In the genomic region with DNA sequence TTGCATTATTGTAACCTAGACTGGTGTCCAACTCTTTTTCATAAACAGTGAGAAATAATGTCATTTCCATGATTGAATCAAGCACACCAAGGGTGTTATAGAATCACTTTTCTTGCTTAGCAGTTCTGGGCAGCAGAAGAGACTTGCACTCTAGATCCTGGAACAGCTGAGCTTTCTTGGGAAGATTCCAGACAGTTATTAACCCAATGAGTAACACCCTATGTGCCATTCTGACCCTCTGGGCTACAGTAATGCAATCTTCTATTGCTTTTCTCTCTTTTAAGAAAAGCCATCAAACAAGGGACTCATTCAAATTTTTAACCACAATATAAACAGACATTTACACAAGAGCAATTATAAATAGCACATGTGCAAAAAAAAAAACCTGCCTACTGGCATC, we compare ENCODE assay signal across 16 cellular contexts. TPM values are rescaled to one million over a fixed set of nuclear protein-coding genes. Genes with fewer than 3 reads are reported as not detected.
DNase-seq lines count a peak whose midpoint lies in the region; ATAC-seq, FAIRE-seq and TF ChIP-seq lines count a peak whose summit lies in the region.
"Had no signal": no experiment of that assay in that cellular context is flagged by ENCODE, and none has a peak within 500 bp of the region (broad histone marks: within the 10 kb centered on the region; RNA-seq: fewer than 3 reads in every experiment).

No MANE protein-coding gene starts in this region.

- H3K36me3 Mint-ChIP-seq in activated CD8-positive, alpha-beta memory T cell treated with anti-CD3 and anti-CD28 coated beads, Interleukin-2, amount 10 ng/mL, durations not matched to agents 7 days and 5 days: no peaks in the 10 kb centered on the region
- H3K36me3 Mint-ChIP-seq in CD8-positive, alpha-beta T cell: no peaks in the 10 kb centered on the region
- H3K36me3 Mint-ChIP-seq: CD14-positive monocyte had no signal

- no peaks in the 10 kb centered on the region for H3K9me3 Mint-ChIP-seq in activated CD8-positive, alpha-beta memory T cell treated with anti-CD3 and anti-CD28 coated beads, Interleukin-2, amount 10 ng/mL, durations not matched to agents 7 days and 5 days (ENCODE audit: low read depth)
- H3K9me3 Mint-ChIP-seq in CD8-positive, alpha-beta T cell: no peaks in the 10 kb centered on the region
- H3K9me3 Mint-ChIP-seq: activated naive CD8-positive, alpha-beta T cell treated with anti-CD3 and anti-CD28 coated beads, Interleukin-2, amount 50 U/mL, for 24 hours; effector memory CD8-positive, alpha-beta T cell had no signal

- H3K27ac Mint-ChIP-seq in activated CD8-positive, alpha-beta memory T cell treated with anti-CD3 and anti-CD28 coated beads, Interleukin-2, amount 10 ng/mL, durations not matched to agents 7 days and 5 days: no peak overlapping the region
- H3K27ac Mint-ChIP-seq in CD8-positive, alpha-beta T cell: no peak overlapping the region
- H3K27ac Mint-ChIP-seq: activated naive CD8-positive, alpha-beta T cell treated with anti-CD3 and anti-CD28 coated beads, Interleukin-2, amount 50 U/mL, for 24 hours; CD14-positive monocyte; effector memory CD8-positive, alpha-beta T cell had no signal

- H3K27me3 ChIP-seq in bronchial epithelial cell (ENCODE audit: control insufficient read depth, insufficient read depth, low read length) (no peaks in the 10 kb centered on the region), left lung (no peaks in the 10 kb centered on the region)
- H3K27me3 ChIP-seq in CD8-positive, alpha-beta T cell (ENCODE audit: insufficient read depth, low read length): no peaks in the 10 kb centered on the region
- H3K27me3 ChIP-seq: MG63 had no signal

- H3K4me3 ChIP-seq in AG10803 (ENCODE audit: low read length): no peak overlapping the region
- H3K4me3 ChIP-seq in bronchial epithelial cell (ENCODE audit: low read depth, low read length): no peak overlapping the region
- H3K4me3 ChIP-seq in left lung: no peak overlapping the region
- H3K4me3 ChIP-seq in CD8-positive, alpha-beta T cell (ENCODE audit: low read depth, low read length): no peak overlapping the region
- H3K4me3 ChIP-seq: MG63 had no signal

- intact Hi-C loops in left lung (cut with DNase I): no loop called here
- intact Hi-C loops in CD8-positive, alpha-beta T cell (cut with DNase I, micrococcal nuclease): loop anchor here (5.0 to 10.0 kb wide), 4 partner anchors 77 to 690 kb away; partner anchors contain the start of genes FBXL22 (in 1 of the 2) and SNX22 (in 1 of the 2)

- peaks cover 5% of the 10 kb centered on the region for H3K27me3 Mint-ChIP-seq in activated CD8-positive, alpha-beta memory T cell treated with anti-CD3 and anti-CD28 coated beads, Interleukin-2, amount 10 ng/mL, durations not matched to agents 7 days and 5 days
- no peaks in the 10 kb centered on the region for H3K27me3 Mint-ChIP-seq in CD8-positive, alpha-beta T cell (ENCODE audit: low read depth)
- H3K27me3 Mint-ChIP-seq: activated naive CD8-positive, alpha-beta T cell treated with anti-CD3 and anti-CD28 coated beads, Interleukin-2, amount 50 U/mL, for 24 hours had no signal

- no peaks in the 10 kb centered on the region for H3K9me3 ChIP-seq in left lung
- no peaks in the 10 kb centered on the region for H3K9me3 ChIP-seq in CD8-positive, alpha-beta T cell (ENCODE audit: low read length)
- H3K9me3 ChIP-seq: MG63 had no signal

- H3K4me3 Mint-ChIP-seq in activated CD8-positive, alpha-beta memory T cell treated with anti-CD3 and anti-CD28 coated beads, Interleukin-2, amount 10 ng/mL, durations not matched to agents 7 days and 5 days: no peak overlapping the region
- no peak overlapping the region for H3K4me3 Mint-ChIP-seq in CD8-positive, alpha-beta T cell
- H3K4me3 Mint-ChIP-seq: activated naive CD8-positive, alpha-beta T cell treated with anti-CD3 and anti-CD28 coated beads, Interleukin-2, amount 50 U/mL, for 24 hours; CD14-positive monocyte; effector memory CD8-positive, alpha-beta T cell had no signal

- TF ChIP-seq CTCF in AG10803 (conservative IDR thresholded peaks at IDR 0.05; ENCODE audit: low read length) (no peak), bronchial epithelial cell (IDR thresholded peaks at IDR 0.05; ENCODE audit: insufficient read depth, low read length, severe bottlenecking) (no peak), left lung (IDR thresholded peaks at IDR 0.05) (no peak), D721Med (IDR thresholded peaks at IDR 0.05; ENCODE audit: insufficient read depth, missing control alignments) (no peak)
- TF ChIP-seq CTCF in CD8-positive, alpha-beta T cell (IDR thresholded peaks at IDR 0.05): no peak

- CTCF ChIA-PET in activated CD8-positive, alpha-beta memory T cell treated with anti-CD3 and anti-CD28 coated beads, Interleukin-2, amount 10 ng/mL, durations not matched to agents 7 days and 5 days (lab: Charles Lee): interaction anchor here (1.7 kb wide), 1 partner anchor 88 kb away, joined by 5 read pairs; no protein-coding TSS in a partner anchor
- CTCF ChIA-PET in CD8-positive, alpha-beta T cell (lab: Charles Lee): interaction anchor here (0.9 to 5.7 kb wide), 12 partner anchors 12 to 164 kb away, joined by 3 to 58 read pairs (median 6); partner anchors contain the start of genes FBXL22 and USP3

- POLR2A ChIA-PET in CD8-positive, alpha-beta T cell (lab: Charles Lee): interaction anchor here (1.0 to 1.7 kb wide), 2 partner anchors 10 to 38 kb away, joined by 3 read pairs; no protein-coding TSS in a partner anchor

- no peak overlapping the region for H3K27ac ChIP-seq in left lung
- no peak overlapping the region for H3K27ac ChIP-seq in CD8-positive, alpha-beta T cell (ENCODE audit: low read depth, low read length)

- FAIRE-seq in bronchial epithelial cell (lab: Jason Lieb, UNC) (no peak), D721Med (lab: Jason Lieb, UNC) (no peak)

- ATAC-seq in left lung: peak; percentile 71
- no peak for ATAC-seq in activated CD8-positive, alpha-beta memory T cell treated with anti-CD3 and anti-CD28 coated beads, Interleukin-2, amount 10 ng/mL, durations not matched to agents 7 days and 5 days
- ATAC-seq in CD8-positive, alpha-beta T cell: no peak
- ATAC-seq: activated naive CD8-positive, alpha-beta T cell treated with anti-CD3 and anti-CD28 coated beads, Interleukin-2, amount 50 U/mL, for 24 hours; effector memory CD8-positive, alpha-beta T cell had no signal

- H3K36me3 ChIP-seq in bronchial epithelial cell (ENCODE audit: control insufficient read depth, insufficient read depth, low read length) (no peaks in the 10 kb centered on the region), left lung (no peaks in the 10 kb centered on the region)
- H3K36me3 ChIP-seq in CD8-positive, alpha-beta T cell (ENCODE audit: insufficient read depth, low read length): no peaks in the 10 kb centered on the region
- H3K36me3 ChIP-seq: MG63 had no signal

- H3K4me1 ChIP-seq in left lung: peaks cover 35 to 48% of the 10 kb centered on the region in 2 donors
- peaks cover 8% of the 10 kb centered on the region for H3K4me1 ChIP-seq in CD8-positive, alpha-beta T cell (ENCODE audit: insufficient read depth, low read length)

- DNase-seq in AG10803 (ENCODE audit: low read depth) (peak; percentile 86), LHCN-M2 (ENCODE audit: low read depth) (peak; percentile 95), bronchial epithelial cell (ENCODE audit: low read depth) (peak; percentile 60), left lung (no peak), cerebellar cortex (ENCODE audit: low spot score) (no peak), D721Med (ENCODE audit: insufficient read length, low spot score) (no peak)
- DNase-seq in activated CD8-positive, alpha-beta memory T cell treated with anti-CD3 and anti-CD28 coated beads, Interleukin-2, amount 10 ng/mL, durations not matched to agents 7 days and 5 days: no peak
- DNase-seq in CD8-positive, alpha-beta T cell: no peak
- DNase-seq: activated CD8-positive, alpha-beta memory T cell treated with anti-CD3 and anti-CD28 coated beads, Interleukin-2, amount 50 U/mL, for 48 hours; activated naive CD8-positive, alpha-beta T cell treated with anti-CD3 and anti-CD28 coated beads, Interleukin-2, amount 50 U/mL, for 24 hours; effector memory CD8-positive, alpha-beta T cell; MG63; NCI-H524 treated with DMSO at 0.1 percent for 48 hours; posterior cingulate gyrus; stimulated activated CD4-positive, alpha-beta T cell treated with anti-CD3 and anti-CD28 coated beads, Interleukin-1b, Interleukin-23, amount 100 ng/mL, for 48 hours had no signal

- peaks cover 16% of the 10 kb centered on the region for H3K4me1 Mint-ChIP-seq in activated CD8-positive, alpha-beta memory T cell treated with anti-CD3 and anti-CD28 coated beads, Interleukin-2, amount 10 ng/mL, durations not matched to agents 7 days and 5 days
- peaks cover 20% of the 10 kb centered on the region for H3K4me1 Mint-ChIP-seq in CD8-positive, alpha-beta T cell (ENCODE audit: low read depth)

RNA-seq across cellular contexts. Expression of gene USP3, which starts 39.3 kb away (rescaled TPM):
- total RNA-seq in LHCN-M2 (2014; rRNA removed) (21.2 and 24.3 TPM in 2 replicates), bronchial epithelial cell (83.2 and 83.3 TPM in 2 replicates), left lung (10 to 100 TPM; 53.5 to 80.7 TPM)
- polyA plus RNA-seq in LHCN-M2 (2012): 10.2 TPM
- 10 to 100 TPM; 50.5 to 67.1 TPM for total RNA-seq in activated CD8-positive, alpha-beta memory T cell treated with anti-CD3 and anti-CD28 coated beads, Interleukin-2, amount 10 ng/mL, durations not matched to agents 7 days and 5 days
- 100 to 1,000 TPM; 264 to 275 TPM for total RNA-seq in CD8-positive, alpha-beta T cell

Comparison
In these comparisons a context has a peak if more than half of its experiments do, and no peak if none do; other contexts are left out.
1. DNase-seq: peak in AG10803 (single experiment), LHCN-M2 (single experiment) and bronchial epithelial cell (single experiment); none in left lung (0 of 2), activated CD8-positive, alpha-beta memory T cell treated with anti-CD3 and anti-CD28 coated beads, Interleukin-2, amount 10 ng/mL, durations not matched to agents 7 days and 5 days (single experiment), cerebellar cortex (single experiment), D721Med (single experiment) and CD8-positive, alpha-beta T cell (0 of 7).
2. intact Hi-C loops: an anchor here in CD8-positive, alpha-beta T cell (5.0 to 10.0 kb wide); none called in left lung.